14 cellular contexts compared by ENCODE assay signal in the genomic region with DNA sequence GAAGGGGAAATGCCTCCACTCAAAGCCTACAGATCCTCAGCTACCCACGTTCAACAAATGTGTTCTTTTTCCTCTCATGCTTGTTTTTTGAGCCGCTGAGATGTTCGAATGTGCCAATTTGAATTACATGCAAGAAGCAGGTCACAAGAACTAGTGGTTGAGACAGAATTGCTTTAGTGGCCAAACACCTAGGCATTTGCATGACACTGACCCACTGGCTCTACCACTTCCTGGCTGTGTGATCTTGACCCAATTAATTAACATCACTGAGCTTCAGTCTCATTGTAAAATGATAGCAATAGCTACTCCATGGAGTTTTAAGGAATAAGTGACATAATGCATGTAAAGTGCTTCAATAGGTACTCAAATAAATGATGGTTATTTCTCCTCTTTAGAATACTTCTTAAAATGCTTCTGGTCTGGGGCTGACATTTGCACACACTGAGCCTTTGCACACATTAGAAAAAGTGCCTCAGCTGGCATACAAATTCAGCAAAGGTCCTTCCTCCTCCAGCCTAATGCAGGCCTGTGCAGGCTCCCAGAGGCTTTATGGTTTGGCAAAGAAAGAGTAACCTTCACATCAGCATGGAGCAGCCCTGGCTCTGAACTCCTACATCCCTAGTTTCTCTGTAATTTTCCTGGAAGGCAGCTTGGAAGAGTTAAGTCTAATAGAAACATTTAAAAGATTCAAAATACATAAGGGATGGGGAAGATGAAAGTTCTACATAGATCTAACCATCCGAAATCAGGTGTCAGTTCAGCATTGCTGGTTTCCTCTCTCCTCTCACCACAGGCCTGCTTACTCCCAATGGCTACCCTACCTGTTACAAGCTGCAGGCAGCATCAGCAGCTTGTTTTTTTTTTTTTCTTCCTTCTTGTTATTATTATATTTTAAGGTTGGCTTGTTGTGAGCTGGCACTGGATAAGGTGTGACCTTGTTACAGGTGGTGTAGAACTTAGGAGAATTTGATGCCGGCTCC.
DNase-seq lines count a peak whose midpoint lies in the region; ATAC-seq and TF ChIP-seq lines count a peak whose summit lies in the region.
"Had no signal": no experiment of that assay in that cellular context is flagged by ENCODE, and none has a peak within 500 bp of the region (broad histone marks: within the 10 kb centered on the region; RNA-seq: fewer than 3 reads in every experiment).

No MANE protein-coding gene starts in this region.

- no peak overlapping the region for H3K4me3 Mint-ChIP-seq in activated CD8-positive, alpha-beta T cell treated with anti-CD3 and anti-CD28 coated beads, Interleukin-2, amount 10 ng/mL, durations not matched to agents 7 days and 5 days
- no peak overlapping the region for H3K4me3 Mint-ChIP-seq in activated CD8-positive, alpha-beta T cell treated with anti-CD3 and anti-CD28 coated beads for 36 hours

- H3K36me3 ChIP-seq in iPS-20b (ENCODE audit: insufficient read depth, low read depth, low read length) (no peaks in the 10 kb centered on the region), thyroid gland (no peaks in the 10 kb centered on the region)
- H3K36me3 ChIP-seq: adrenal gland, colonic mucosa, sigmoid colon, transverse colon had no signal

- intact Hi-C loops in activated CD8-positive, alpha-beta T cell treated with anti-CD3 and anti-CD28 coated beads for 36 hours (cut with micrococcal nuclease) = no loop called here
- intact Hi-C loops in thyroid gland (cut with DNase I) = no loop called here

- POLR2A ChIA-PET in activated CD8-positive, alpha-beta T cell treated with anti-CD3 and anti-CD28 coated beads, Interleukin-2, amount 10 ng/mL, durations not matched to agents 7 days and 5 days (lab: Charles Lee) = interaction anchor here (0.6 kb wide), 1 partner anchor 11 kb away, joined by 3 read pairs; no protein-coding TSS in a partner anchor
- POLR2A ChIA-PET in activated CD8-positive, alpha-beta T cell treated with anti-CD3 and anti-CD28 coated beads for 36 hours (lab: Charles Lee) = interaction anchor here (0.7 kb wide), 1 partner anchor 9 kb away, joined by 3 read pairs; no protein-coding TSS in a partner anchor

- no peaks in the 10 kb centered on the region for H3K9me3 Mint-ChIP-seq in activated CD8-positive, alpha-beta T cell treated with anti-CD3 and anti-CD28 coated beads, Interleukin-2, amount 10 ng/mL, durations not matched to agents 7 days and 5 days (ENCODE audit: insufficient read depth)
- H3K9me3 Mint-ChIP-seq in activated CD8-positive, alpha-beta T cell treated with anti-CD3 and anti-CD28 coated beads for 36 hours = no peaks in the 10 kb centered on the region
- H3K9me3 Mint-ChIP-seq: neural crest cell had no signal

- peaks cover 21% of the 10 kb centered on the region for H3K4me1 ChIP-seq in iPS-20b (ENCODE audit: insufficient read depth, low read length)
- no peaks in the 10 kb centered on the region for H3K4me1 ChIP-seq in thyroid gland
- H3K4me1 ChIP-seq: colonic mucosa had no signal

- H3K4me3 ChIP-seq in iPS-20b (ENCODE audit: low read length) (peak overlapping the region; percentile 55; the same call in 1 of the 2 replicates), thyroid gland (replicated peaks in 1 of 3) (no peak overlapping the region)
- H3K4me3 ChIP-seq: adrenal gland, colonic mucosa, transverse colon had no signal

- peak overlapping the region; percentile 35; the same call in 1 of the 2 replicates for H3K9ac ChIP-seq in iPS-20b (ENCODE audit: low read depth, low read length)

- H3K9me3 ChIP-seq in iPS-20b (ENCODE audit: insufficient read depth, low read depth, low read length) (no peaks in the 10 kb centered on the region), thyroid gland (no peaks in the 10 kb centered on the region)
- H3K9me3 ChIP-seq: adrenal gland, colonic mucosa, sigmoid colon, transverse colon had no signal

- CTCF ChIA-PET in activated CD8-positive, alpha-beta T cell treated with anti-CD3 and anti-CD28 coated beads, Interleukin-2, amount 10 ng/mL, durations not matched to agents 7 days and 5 days (lab: Charles Lee) = interaction anchor here (0.8 to 3.9 kb wide), 7 partner anchors 9 to 215 kb away, joined by 3 to 24 read pairs (median 4); no protein-coding TSS in a partner anchor
- CTCF ChIA-PET in activated CD8-positive, alpha-beta T cell treated with anti-CD3 and anti-CD28 coated beads for 36 hours (lab: Charles Lee) = interaction anchor here (1.0 to 3.9 kb wide), 5 partner anchors 8 to 46 kb away, joined by 4 to 17 read pairs (median 5); no protein-coding TSS in a partner anchor

- DNase-seq in activated CD8-positive, alpha-beta T cell treated with anti-CD3 and anti-CD28 coated beads, Interleukin-2, amount 10 ng/mL, durations not matched to agents 7 days and 5 days = peak; percentile 20
- DNase-seq in activated CD8-positive, alpha-beta T cell treated with anti-CD3 and anti-CD28 coated beads for 36 hours = no peak
- peak; percentile 5 for DNase-seq in retina
- no peak for DNase-seq in thyroid gland
- no peak for DNase-seq in GM20000 (ENCODE audit: low spot score)
- DNase-seq: ACHN had no signal

- no peaks in the 10 kb centered on the region for H3K36me3 Mint-ChIP-seq in activated CD8-positive, alpha-beta T cell treated with anti-CD3 and anti-CD28 coated beads, Interleukin-2, amount 10 ng/mL, durations not matched to agents 7 days and 5 days (ENCODE audit: low read depth)
- no peaks in the 10 kb centered on the region for H3K36me3 Mint-ChIP-seq in activated CD8-positive, alpha-beta T cell treated with anti-CD3 and anti-CD28 coated beads for 36 hours (ENCODE audit: low read depth)

- TF ChIP-seq CTCF in activated CD8-positive, alpha-beta T cell treated with anti-CD3 and anti-CD28 coated beads for 36 hours (IDR thresholded peaks at IDR 0.05) = no peak
- TF ChIP-seq CTCF in thyroid gland (IDR thresholded peaks at IDR 0.05) = no peak
- TF ChIP-seq CTCF in GM20000 (IDR thresholded peaks at IDR 0.05; ENCODE audit: extremely low read depth, missing control alignments) = no peak

- WGBS in thyroid gland, 2 donors = 64 to 73% methylated on average over 5 of the region's 5 CpGs

- no peak overlapping the region for H3K27ac Mint-ChIP-seq in activated CD8-positive, alpha-beta T cell treated with anti-CD3 and anti-CD28 coated beads, Interleukin-2, amount 10 ng/mL, durations not matched to agents 7 days and 5 days
- no peak overlapping the region for H3K27ac Mint-ChIP-seq in activated CD8-positive, alpha-beta T cell treated with anti-CD3 and anti-CD28 coated beads for 36 hours

- ATAC-seq in activated CD8-positive, alpha-beta T cell treated with anti-CD3 and anti-CD28 coated beads, Interleukin-2, amount 10 ng/mL, durations not matched to agents 7 days and 5 days = no peak
- ATAC-seq in activated CD8-positive, alpha-beta T cell treated with anti-CD3 and anti-CD28 coated beads for 36 hours = no peak
- no peak for ATAC-seq in GM18519 (IDR thresholded peaks at IDR 0.05; ENCODE audit: low FRiP score, unreplicated experiment)

- TF ChIP-seq POLR2A in thyroid gland (IDR thresholded peaks at IDR 0.05) = no peak

- H3K27ac ChIP-seq in angular gyrus (ENCODE audit: low read depth, low read length) = peak overlapping the region; percentile 4
- peak overlapping the region; percentile 40 for H3K27ac ChIP-seq in iPS-20b (ENCODE audit: low read length)
- H3K27ac ChIP-seq in thyroid gland = no peak overlapping the region
- H3K27ac ChIP-seq: adrenal gland, colonic mucosa, transverse colon had no signal

- H3K27me3 ChIP-seq in iPS-20b (ENCODE audit: insufficient read depth, low read length) (peaks cover 16% of the 10 kb centered on the region; the same call in 1 of the 2 replicates), thyroid gland (no peaks in the 10 kb centered on the region)
- H3K27me3 ChIP-seq: adrenal gland, colonic mucosa, sigmoid colon had no signal

- peaks cover 13% of the 10 kb centered on the region for H3K27me3 Mint-ChIP-seq in activated CD8-positive, alpha-beta T cell treated with anti-CD3 and anti-CD28 coated beads, Interleukin-2, amount 10 ng/mL, durations not matched to agents 7 days and 5 days (ENCODE audit: low read depth)
- peaks cover 4% of the 10 kb centered on the region for H3K27me3 Mint-ChIP-seq in activated CD8-positive, alpha-beta T cell treated with anti-CD3 and anti-CD28 coated beads for 36 hours

- H3K4me1 Mint-ChIP-seq in activated CD8-positive, alpha-beta T cell treated with anti-CD3 and anti-CD28 coated beads, Interleukin-2, amount 10 ng/mL, durations not matched to agents 7 days and 5 days (ENCODE audit: low read depth) = peaks cover 23% of the 10 kb centered on the region
- H3K4me1 Mint-ChIP-seq in activated CD8-positive, alpha-beta T cell treated with anti-CD3 and anti-CD28 coated beads for 36 hours (ENCODE audit: low read depth) = peaks cover 25% of the 10 kb centered on the region

Comparison
In these comparisons a context has a peak if more than half of its experiments do, and no peak if none do; other contexts are left out.
1. DNase-seq: peak in activated CD8-positive, alpha-beta T cell treated with anti-CD3 and anti-CD28 coated beads, Interleukin-2, amount 10 ng/mL, durations not matched to agents 7 days and 5 days (single experiment) and retina (single experiment); none in activated CD8-positive, alpha-beta T cell treated with anti-CD3 and anti-CD28 coated beads for 36 hours (single experiment), thyroid gland (0 of 2) and GM20000 (single experiment).
2. H3K27ac ChIP-seq: peak in angular gyrus (single experiment) and iPS-20b (single experiment); none in thyroid gland (0 of 3).